10 cellular contexts compared by ENCODE assay signal in genomic region chr13:32415019-32415418, GRCh38. TPM values are rescaled to one million over a fixed set of nuclear protein-coding genes. Genes with fewer than 3 reads are reported as not detected.
A peak's percentile ranks its signal among the peaks of the same experiment; 100 is the strongest.
DNase-seq lines count a peak whose midpoint lies in the region; ATAC-seq, FAIRE-seq and TF ChIP-seq lines count a peak whose summit lies in the region.
"Had no signal": no experiment of that assay in that cellular context is flagged by ENCODE, and none has a peak within 500 bp of the region (broad histone marks: within the 10 kb centered on the region; RNA-seq: fewer than 3 reads in every experiment).

No MANE protein-coding gene starts in this region.

- peaks cover 3% of the 10 kb centered on the region for H3K4me1 Mint-ChIP-seq in activated T-cell treated with anti-CD3 and anti-CD28 coated beads, Interleukin-2, amount 50 U/mL, for 72 hours (ENCODE audit: low read depth)
- peaks cover 16% of the 10 kb centered on the region for H3K4me1 Mint-ChIP-seq in activated T-cell treated with anti-CD3 and anti-CD28 coated beads, Interleukin-2, amount 50 U/mL, for 24 hours (ENCODE audit: low read depth)

- H2AFZ ChIP-seq in smooth muscle cell (ENCODE audit: low read depth) = no peak overlapping the region

- no peak overlapping the region for H3K4me3 ChIP-seq in smooth muscle cell

- H3K4me3 Mint-ChIP-seq in activated T-cell treated with anti-CD3 and anti-CD28 coated beads, Interleukin-2, amount 50 U/mL, for 72 hours = no peak overlapping the region
- no peak overlapping the region for H3K4me3 Mint-ChIP-seq in activated T-cell treated with anti-CD3 and anti-CD28 coated beads, Interleukin-2, amount 50 U/mL, for 24 hours
- H3K4me3 Mint-ChIP-seq: dendritic cell treated with granulocyte-macrophage colony-stimulating factor and Interleukin-4, amounts not matched to agents 40 ng/mL and 50 ng/mL, for 4 days had no signal

- H3K9ac ChIP-seq in smooth muscle cell (ENCODE audit: low read depth) = no peak overlapping the region

- peaks cover 15 to 23% of the 10 kb centered on the region in 2 donors for H3K36me3 Mint-ChIP-seq in activated T-cell treated with anti-CD3 and anti-CD28 coated beads, Interleukin-2, amount 50 U/mL, for 72 hours (ENCODE audit: insufficient read depth in 2 of 2)
- peaks cover 29% of the 10 kb centered on the region for H3K36me3 Mint-ChIP-seq in activated T-cell treated with anti-CD3 and anti-CD28 coated beads, Interleukin-2, amount 50 U/mL, for 24 hours (ENCODE audit: low read depth)

- no peaks in the 10 kb centered on the region for H3K27me3 ChIP-seq in smooth muscle cell (ENCODE audit: low read depth)

- peaks cover 6 to 7% of the 10 kb centered on the region in 2 donors for H3K9me3 Mint-ChIP-seq in activated T-cell treated with anti-CD3 and anti-CD28 coated beads, Interleukin-2, amount 50 U/mL, for 72 hours
- H3K9me3 Mint-ChIP-seq in activated T-cell treated with anti-CD3 and anti-CD28 coated beads, Interleukin-2, amount 50 U/mL, for 24 hours = peaks cover 16% of the 10 kb centered on the region

- H3K36me3 ChIP-seq in smooth muscle cell (ENCODE audit: low read depth) = no peaks in the 10 kb centered on the region

- TF ChIP-seq POLR2A in GM12891 (IDR thresholded peaks at IDR 0.05; ENCODE audit: low read depth, low read length) = no peak
- no peak for TF ChIP-seq POLR2A in H54 (IDR thresholded peaks at IDR 0.05; ENCODE audit: low read depth, low read length)

- peak in 1 of 2 donors; percentile 21 for DNase-seq in activated T-cell treated with anti-CD3 and anti-CD28 coated beads, Interleukin-2, amount 50 U/mL, for 72 hours
- DNase-seq in activated T-cell treated with anti-CD3 and anti-CD28 coated beads, Interleukin-2, amount 50 U/mL, for 24 hours = no peak
- DNase-seq in NAMALWA (ENCODE audit: low spot score) (peak; percentile 48), dermis blood vessel endothelial cell (peak; percentile 32), smooth muscle cell (lab: John Stamatoyannopoulos, UW; ENCODE audit: unreplicated experiment) (no peak), GM12891 (ENCODE audit: insufficient read length, low spot score) (no peak), H54 (ENCODE audit: insufficient read length, low spot score) (no peak), HPDE6-E6E7 (ENCODE audit: extremely low spot score) (no peak)
- DNase-seq: stimulated activated CD4-positive, alpha-beta T cell treated with anti-CD3 and anti-CD28 coated beads, Interleukin-12 subunit alpha, Interleukin-12 subunit beta, amount 100 ng/mL, for 4 hours had no signal

- H3K4me2 ChIP-seq in smooth muscle cell = no peak overlapping the region

- H3K27ac Mint-ChIP-seq in activated T-cell treated with anti-CD3 and anti-CD28 coated beads, Interleukin-2, amount 50 U/mL, for 72 hours = no peak overlapping the region
- no peak overlapping the region for H3K27ac Mint-ChIP-seq in activated T-cell treated with anti-CD3 and anti-CD28 coated beads, Interleukin-2, amount 50 U/mL, for 24 hours
- H3K27ac Mint-ChIP-seq: dendritic cell treated with granulocyte-macrophage colony-stimulating factor and Interleukin-4, amounts not matched to agents 40 ng/mL and 50 ng/mL, for 4 days had no signal

- H3K27me3 Mint-ChIP-seq in activated T-cell treated with anti-CD3 and anti-CD28 coated beads, Interleukin-2, amount 50 U/mL, for 72 hours (ENCODE audit: low read depth) = no peaks in the 10 kb centered on the region
- no peaks in the 10 kb centered on the region for H3K27me3 Mint-ChIP-seq in activated T-cell treated with anti-CD3 and anti-CD28 coated beads, Interleukin-2, amount 50 U/mL, for 24 hours
- H3K27me3 Mint-ChIP-seq: dendritic cell treated with granulocyte-macrophage colony-stimulating factor and Interleukin-4, amounts not matched to agents 40 ng/mL and 50 ng/mL, for 4 days had no signal

- peaks cover 3% of the 10 kb centered on the region for H3K4me1 ChIP-seq in smooth muscle cell (ENCODE audit: low read depth)

- peak; percentile 30 for TF ChIP-seq CTCF in smooth muscle cell (IDR thresholded peaks at IDR 0.05; ENCODE audit: borderline replicate concordance, insufficient read depth, poor library complexity, severe bottlenecking)

- H3K79me2 ChIP-seq in smooth muscle cell (ENCODE audit: low read depth) = no peaks in the 10 kb centered on the region

- H3F3A ChIP-seq in smooth muscle cell (ENCODE audit: low read depth) = no peaks in the 10 kb centered on the region

- no peaks in the 10 kb centered on the region for H3K9me3 ChIP-seq in smooth muscle cell (replicated peaks; ENCODE audit: low read depth)

- no peak for FAIRE-seq in GM12891 (lab: Jason Lieb, UNC)
- no peak for FAIRE-seq in H54 (lab: Jason Lieb, UNC)

- ATAC-seq in activated T-cell treated with anti-CD3 and anti-CD28 coated beads, Interleukin-2, amount 50 U/mL, for 72 hours (replicated peaks in 1 of 2) = peak; percentile 40 to 59

- no peak overlapping the region for H3K27ac ChIP-seq in smooth muscle cell (ENCODE audit: low read depth)

- H4K20me1 ChIP-seq in smooth muscle cell (ENCODE audit: low read depth) = no peaks in the 10 kb centered on the region

TF ChIP-seq in GM12891, 5 proteins besides CTCF, POLR2A, EP300 and RAD21:
- no peak for TF ChIP-seq TAF1 (IDR thresholded peaks at IDR 0.05; ENCODE audit: low read depth, low read length)
- TF ChIP-seq POU2F2 (IDR thresholded peaks at IDR 0.05; ENCODE audit: low read depth, low read length) = no peak

RNA-seq across cellular contexts. Expression of gene N4BP2L1, which starts 12.9 kb away (rescaled TPM):
- total RNA-seq in activated T-cell treated with anti-CD3 and anti-CD28 coated beads, Interleukin-2, amount 50 U/mL, for 72 hours = 10 to 100 TPM; 38.4 to 51.5 TPM
- total RNA-seq in dermis blood vessel endothelial cell = 6.1 and 13.8 TPM in 2 replicates
- total RNA-seq in smooth muscle cell = 0.99 and 1.4 TPM in 2 replicates
- polyA plus RNA-seq in smooth muscle cell = 0.64 and 1.6 TPM in 2 replicates
- polyA plus RNA-seq in GM12891 (2012; ENCODE audit: low read depth, missing spikeins) = 17.9 TPM

Comparison
In these comparisons a context has a peak if more than half of its experiments do, and no peak if none do; other contexts are left out.
1. DNase-seq: peak in NAMALWA (single experiment) and dermis blood vessel endothelial cell (single experiment); none in activated T-cell treated with anti-CD3 and anti-CD28 coated beads, Interleukin-2, amount 50 U/mL, for 24 hours (single experiment), smooth muscle cell (single experiment), GM12891 (single experiment), H54 (single experiment) and HPDE6-E6E7 (single experiment).